In genomic region chr18:3985664-3986063, GRCh38 we compare ENCODE assay signal across 13 cellular contexts.
A peak's percentile ranks its signal among the peaks of the same experiment; 100 is the strongest.
DNase-seq lines count a peak whose midpoint lies in the region; ATAC-seq and TF ChIP-seq lines count a peak whose summit lies in the region.
"Had no signal": no experiment of that assay in that cellular context is flagged by ENCODE, and none has a peak within 500 bp of the region (broad histone marks: within the 10 kb centered on the region; RNA-seq: fewer than 3 reads in every experiment).

No MANE protein-coding gene starts in this region.

- intact Hi-C loops in Right ventricle myocardium inferior (cut with DNase I), result no loop called here

- no peak overlapping the region for H3K4me3 ChIP-seq in epithelial cell of proximal tubule (ENCODE audit: low read depth, low read length)
- H3K4me3 ChIP-seq: transverse colon had no signal

- ATAC-seq in HG03469 (IDR thresholded peaks at IDR 0.05; ENCODE audit: unreplicated experiment), result no peak
- ATAC-seq in Right ventricle myocardium inferior, result no peak

- DNase-seq in ELR (ENCODE audit: low read depth) (peak; percentile 79), NCI-H526 (lab: John Stamatoyannopoulos, UW) (peak; percentile 70 to 79), epithelial cell of proximal tubule (ENCODE audit: low read depth) (no peak), renal cortical epithelial cell (ENCODE audit: low read depth) (peak; percentile 89), NCI-H2081 (lab: John Stamatoyannopoulos, UW) (no peak), Right ventricle myocardium inferior (ENCODE audit: missing footprints) (no peak)
- DNase-seq in activated CD4-positive, alpha-beta T cell treated with anti-CD3 and anti-CD28 coated beads for 48 hours, result no peak
- DNase-seq: central memory CD4-positive, alpha-beta T cell; midbrain; posterior cingulate gyrus; stimulated activated CD4-positive, alpha-beta T cell treated with anti-CD3 and anti-CD28 coated beads, Interleukin-15, amount 100 ng/mL, for 24 hours; transverse colon had no signal

- TF ChIP-seq CTCF in epithelial cell of proximal tubule (conservative IDR thresholded peaks at IDR 0.05; ENCODE audit: low read depth, low read length), result peak; percentile 12

Comparison
In these comparisons a context has a peak if more than half of its experiments do, and no peak if none do; other contexts are left out.
1. DNase-seq: peak in ELR (single experiment), NCI-H526 (2 of 2) and renal cortical epithelial cell (single experiment); none in epithelial cell of proximal tubule (single experiment), NCI-H2081 (0 of 2), Right ventricle myocardium inferior (single experiment) and activated CD4-positive, alpha-beta T cell treated with anti-CD3 and anti-CD28 coated beads for 48 hours (single experiment).